28 cellular contexts compared by ENCODE assay signal in the genomic region with DNA sequence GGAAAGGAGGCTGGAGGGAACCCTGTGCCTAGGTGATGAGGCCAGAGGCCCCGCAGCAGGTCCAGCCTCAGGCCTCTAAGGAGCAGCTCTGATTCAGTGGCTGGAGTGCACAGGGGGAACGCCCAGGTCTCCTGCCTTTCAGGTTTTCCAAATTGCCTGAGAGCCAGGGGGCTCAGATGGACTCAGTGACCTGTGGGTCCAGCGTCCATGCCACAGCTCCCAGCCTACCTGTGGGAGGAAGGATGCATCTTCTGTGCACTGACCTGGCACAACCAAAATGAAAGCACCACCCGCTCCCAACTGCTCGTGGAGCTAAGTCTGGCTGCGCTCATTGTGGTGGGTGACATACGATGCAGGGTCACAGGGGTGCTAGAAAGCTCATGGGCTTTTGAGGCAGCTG.
DNase-seq lines count a peak whose midpoint lies in the region; ATAC-seq, FAIRE-seq and TF ChIP-seq lines count a peak whose summit lies in the region.
"Had no signal": no experiment of that assay in that cellular context is flagged by ENCODE, and none has a peak within 500 bp of the region (broad histone marks: within the 10 kb centered on the region; RNA-seq: fewer than 3 reads in every experiment).

No MANE protein-coding gene starts in this region.

- no peak overlapping the region for H3K4me3 Mint-ChIP-seq in MCF 10A (ENCODE audit: unreplicated experiment)
- H3K4me3 Mint-ChIP-seq: CD14-positive monocyte; CD4-positive, alpha-beta T cell; CD8-positive, alpha-beta memory T cell; HFFc6 had no signal

- intact Hi-C loops in mammary epithelial cell (cut with micrococcal nuclease): no loop called here
- intact Hi-C loops in MCF 10A (cut with micrococcal nuclease): no loop called here
- intact Hi-C loops in tibial artery (cut with DNase I; ENCODE audit: low total_unique reads): no loop called here
- intact Hi-C loops in transverse colon (cut with DNase I; ENCODE audit: low total_unique reads): no loop called here

- H3K27ac Mint-ChIP-seq in MCF 10A (ENCODE audit: low read depth, unreplicated experiment): no peak overlapping the region
- H3K27ac Mint-ChIP-seq: CD14-positive monocyte; CD4-positive, alpha-beta T cell; CD8-positive, alpha-beta memory T cell; HFFc6 had no signal

- no peak overlapping the region for H2BK5ac ChIP-seq in neuronal stem cell (ENCODE audit: low read length)

- H3K79me2 ChIP-seq in mammary epithelial cell (ENCODE audit: insufficient read depth, low read length) (no peaks in the 10 kb centered on the region), keratinocyte (ENCODE audit: control insufficient read depth, insufficient read depth, low read length) (no peaks in the 10 kb centered on the region)

- POLR2A ChIA-PET in MCF 10A (lab: Yijun Ruan, JAX): no interaction called here

- H2BK120ac ChIP-seq in neuronal stem cell (ENCODE audit: low read depth, low read length): no peak overlapping the region

- no TSS peak for BruUV-seq in mammary epithelial cell (replicated peaks; lab: Mats Ljungman, UMichigan)
- BruUV-seq in MCF 10A (replicated peaks; lab: Mats Ljungman, UMichigan): no TSS peak

- H4K20me1 ChIP-seq in mammary epithelial cell (ENCODE audit: insufficient read depth, low read length) (no peaks in the 10 kb centered on the region), keratinocyte (ENCODE audit: control insufficient read depth, extremely low read depth, insufficient read depth, low read length) (no peaks in the 10 kb centered on the region)
- H4K20me1 ChIP-seq: BLaER1 treated with 17β-estradiol and CSF1 and Interleukin-3, amounts not matched to agents 10 nM and 100 nM had no signal

- no peak overlapping the region for H3K18ac ChIP-seq in neuronal stem cell (ENCODE audit: low read length)

- no peak overlapping the region for H3K4ac ChIP-seq in neuronal stem cell (ENCODE audit: low read length)

- no peaks in the 10 kb centered on the region for H3K36me3 Mint-ChIP-seq in MCF 10A (ENCODE audit: insufficient read depth, unreplicated experiment)
- H3K36me3 Mint-ChIP-seq: CD14-positive monocyte had no signal

- WGBS in mammary epithelial cell (ENCODE audit: low coverage, missing lambda C conversion rate): 94% methylated on average over 7 of the region's 7 CpGs
- WGBS in neuronal stem cell (ENCODE audit: extremely low coverage in 2 of 2, insufficient read length in 2 of 2, insufficient replicate concordance in 1 of 2), 2 donors: no CpG with 5 or more reads among the region's 7 CpGs
- 75% methylated on average over 7 of the region's 7 CpGs; no CpG with 5 or more reads in 1 of the 2 donors for WGBS in transverse colon (ENCODE audit: low coverage in 1 of 2), 2 donors

- TF ChIP-seq POLR2A in transverse colon (IDR thresholded peaks at IDR 0.05): no peak

- H3K4me1 Mint-ChIP-seq in MCF 10A (ENCODE audit: insufficient read depth, unreplicated experiment): no peaks in the 10 kb centered on the region
- H3K4me1 Mint-ChIP-seq: CD14-positive monocyte; CD8-positive, alpha-beta memory T cell had no signal

- peak overlapping the region; percentile 75 for H4K91ac ChIP-seq in neuronal stem cell (ENCODE audit: low read depth, low read length, poor library complexity)

- DNase-seq in mammary epithelial cell (no peak), MCF 10A (ENCODE audit: unreplicated experiment) (no peak), keratinocyte (ENCODE audit: low read depth, low spot score) (no peak), neuronal stem cell (ENCODE audit: low spot score) (no peak), tibial artery (peak; percentile 11 to 47), transverse colon (no peak)
- DNase-seq: 8988T; ACHN; AML-193; BE2C; CD4-positive, alpha-beta T cell; CD8-positive, alpha-beta memory T cell; DMS 273 treated with DMSO at 0.1 percent for 48 hours; DMS79; EL; GDM1; GOT3; HFFc6 had no signal

- H3K36me3 ChIP-seq in mammary epithelial cell (ENCODE audit: insufficient read depth, low read length) (no peaks in the 10 kb centered on the region), keratinocyte (ENCODE audit: control insufficient read depth in 2 of 2, extremely low read depth in 1 of 2, insufficient read depth in 2 of 2, low read length in 2 of 2) (no peaks in the 10 kb centered on the region), neuronal stem cell (replicated peaks in 1 of 2; ENCODE audit: control insufficient read depth in 2 of 2, insufficient read depth in 2 of 2, low read length in 2 of 2) (peaks cover 11 to 68% of the 10 kb centered on the region in 2 donors), tibial artery (no peaks in the 10 kb centered on the region), transverse colon (no peaks in the 10 kb centered on the region)
- H3K36me3 ChIP-seq: BE2C; BLaER1 treated with 17β-estradiol and CSF1 and Interleukin-3, amounts not matched to agents 10 nM and 100 nM; HAP-1 had no signal

- H3K9ac ChIP-seq in mammary epithelial cell (ENCODE audit: insufficient read depth, low read length) (no peak overlapping the region), keratinocyte (ENCODE audit: control insufficient read depth, extremely low read depth, insufficient read depth, low read length) (no peak overlapping the region), neuronal stem cell (ENCODE audit: low read depth, low read length, poor library complexity) (no peak overlapping the region)
- H3K9ac ChIP-seq: BLaER1 treated with 17β-estradiol and CSF1 and Interleukin-3, amounts not matched to agents 10 nM and 100 nM had no signal

- CTCF ChIA-PET in mammary epithelial cell (lab: Charles Lee; ENCODE audit: low non-redundant PET) (no interaction called here), MCF 10A (lab: Yijun Ruan, JAX) (interaction anchor here (0.6 to 3.5 kb wide), 11 partner anchors 8 to 1114 kb away, joined by 3 to 29 read pairs (median 5); no protein-coding TSS in a partner anchor)

- H2BK12ac ChIP-seq in neuronal stem cell (ENCODE audit: low read length): no peak overlapping the region

- in situ Hi-C loops in mammary epithelial cell (cut with MboI; ENCODE audit: low sequenced_read_pairs in 2 of 2) (loop anchor here in 1 of 2 donors (25.0 kb wide), 2 partner anchors 251 to 451 kb away; partner anchors contain the start of genes CCDC15 and PKNOX2), transverse colon (cut with MboI; ENCODE audit: low pct_ligation_motif_present in 1 of 4, low pct_unique_long_range_greater_than_20kb in 1 of 4, low sequenced_read_pairs in 3 of 4) (loop anchor here in 1 of 4 donors (25.0 kb wide), 1 partner anchor 451 kb away; the partner anchor contains the start of gene CCDC15)

- H3K14ac ChIP-seq in neuronal stem cell (ENCODE audit: low read length): no peak overlapping the region

- no peaks in the 10 kb centered on the region for H3K9me3 Mint-ChIP-seq in MCF 10A (ENCODE audit: unreplicated experiment)
- H3K9me3 Mint-ChIP-seq: CD4-positive, alpha-beta T cell; CD8-positive, alpha-beta memory T cell; HFFc6 had no signal

- no peak overlapping the region for H2BK15ac ChIP-seq in neuronal stem cell (ENCODE audit: low read length)

- H3K4me3 ChIP-seq in mammary epithelial cell (replicated peaks in 1 of 3; ENCODE audit: insufficient read depth in 1 of 3, low read depth in 2 of 3, low read length in 3 of 3) (no peak overlapping the region), keratinocyte (ENCODE audit: control insufficient read depth in 2 of 3, extremely low read depth in 1 of 3, insufficient read depth in 2 of 3, low read depth in 1 of 3, low read length in 3 of 3) (no peak overlapping the region), neuronal stem cell (ENCODE audit: low read length in 2 of 2) (no peak overlapping the region), tibial artery (no peak overlapping the region), transverse colon (no peak overlapping the region)
- H3K4me3 ChIP-seq: A549; BLaER1 treated with 17β-estradiol and CSF1 and Interleukin-3, amounts not matched to agents 10 nM and 100 nM; GM12878; HAP-1 had no signal

- H2AFZ ChIP-seq in mammary epithelial cell (ENCODE audit: low read depth, low read length) (peak overlapping the region; percentile 82), keratinocyte (ENCODE audit: control insufficient read depth, low read length) (no peak overlapping the region), neuronal stem cell (ENCODE audit: low read length) (no peak overlapping the region)

- no peak overlapping the region for H3K27ac ChIP-seq in mammary epithelial cell (ENCODE audit: insufficient read depth, low read depth, low read length)
- H3K27ac ChIP-seq in keratinocyte (ENCODE audit: control insufficient read depth, insufficient read depth, low read length): no peak overlapping the region
- no peak overlapping the region for H3K27ac ChIP-seq in neuronal stem cell (replicated peaks; ENCODE audit: low read length)
- no peak overlapping the region for H3K27ac ChIP-seq in tibial artery
- H3K27ac ChIP-seq in transverse colon: no peak overlapping the region
- H3K27ac ChIP-seq: A549; BLaER1 treated with 17β-estradiol and CSF1 and Interleukin-3, amounts not matched to agents 10 nM and 100 nM had no signal

- H3K4me2 ChIP-seq in mammary epithelial cell (ENCODE audit: insufficient read depth, low read depth, low read length) (no peak overlapping the region), keratinocyte (ENCODE audit: control insufficient read depth, extremely low read depth, insufficient read depth, low read depth, low read length) (peak overlapping the region; percentile 43), neuronal stem cell (ENCODE audit: insufficient read depth, low read length, poor library complexity, severe bottlenecking) (no peak overlapping the region)
- H3K4me2 ChIP-seq: A549; BLaER1 treated with 17β-estradiol and CSF1 and Interleukin-3, amounts not matched to agents 10 nM and 100 nM had no signal

- H3K4me1 ChIP-seq in mammary epithelial cell (ENCODE audit: insufficient read depth, low read length) (peaks cover 35% of the 10 kb centered on the region), keratinocyte (ENCODE audit: control insufficient read depth, extremely low read depth, insufficient read depth, low read length) (peaks cover 36% of the 10 kb centered on the region), neuronal stem cell (ENCODE audit: control insufficient read depth in 2 of 2, insufficient read depth in 1 of 2, low read depth in 1 of 2, low read length in 2 of 2) (peaks cover 4 to 24% of the 10 kb centered on the region in 2 donors), tibial artery (no peaks in the 10 kb centered on the region), transverse colon (no peaks in the 10 kb centered on the region)
- H3K4me1 ChIP-seq: A549, BE2C had no signal

- H3K79me1 ChIP-seq in neuronal stem cell (ENCODE audit: low read depth, low read length): no peaks in the 10 kb centered on the region

- peaks cover 31% of the 10 kb centered on the region for H3K27me3 Mint-ChIP-seq in MCF 10A (ENCODE audit: insufficient read depth, unreplicated experiment)

- TF ChIP-seq EP300 in transverse colon (IDR thresholded peaks at IDR 0.05; ENCODE audit: low read depth): no peak

- no peaks in the 10 kb centered on the region for H3K9me1 ChIP-seq in keratinocyte (ENCODE audit: control insufficient read depth, extremely low read depth, insufficient read depth, low read length)

- FAIRE-seq in keratinocyte (lab: Jason Lieb, UNC): no peak
- FAIRE-seq: A549, D721Med, GM12878, GM18507, H54 had no signal

- ATAC-seq in HG02763 (IDR thresholded peaks at IDR 0.05; ENCODE audit: unreplicated experiment) (no peak), GM19397 (IDR thresholded peaks at IDR 0.05; ENCODE audit: unreplicated experiment) (no peak)
- ATAC-seq: A549, GM12878 had no signal

- H4K8ac ChIP-seq in neuronal stem cell (ENCODE audit: low read depth, low read length): no peak overlapping the region

- H3K23ac ChIP-seq in neuronal stem cell (ENCODE audit: low read depth, low read length, poor library complexity): no peak overlapping the region

- H3K9me3 ChIP-seq in mammary epithelial cell (replicated peaks; ENCODE audit: insufficient read depth, low read length) (no peaks in the 10 kb centered on the region), keratinocyte (ENCODE audit: control insufficient read depth, low read depth, low read length) (no peaks in the 10 kb centered on the region), neuronal stem cell (replicated peaks in 1 of 2; ENCODE audit: control insufficient read depth in 2 of 2, insufficient read depth in 1 of 2, low read depth in 1 of 2, low read length in 2 of 2) (peaks cover 0 to 6% of the 10 kb centered on the region in 2 donors), tibial artery (no peaks in the 10 kb centered on the region), transverse colon (no peaks in the 10 kb centered on the region)
- H3K9me3 ChIP-seq: A549; BE2C; BLaER1 treated with 17β-estradiol and CSF1 and Interleukin-3, amounts not matched to agents 10 nM and 100 nM; HAP-1 had no signal

- no peak overlapping the region for H2AK5ac ChIP-seq in neuronal stem cell (ENCODE audit: low read depth, low read length)

- H3K27me3 ChIP-seq in mammary epithelial cell (ENCODE audit: insufficient read depth, low read length): no peaks in the 10 kb centered on the region
- no peaks in the 10 kb centered on the region for H3K27me3 ChIP-seq in keratinocyte (ENCODE audit: control insufficient read depth, extremely low read depth, insufficient read depth, low read length)
- H3K27me3 ChIP-seq in neuronal stem cell (ENCODE audit: control insufficient read depth in 3 of 3, insufficient read depth in 3 of 3, low read depth in 1 of 3, low read length in 3 of 3): no peaks in the 10 kb centered on the region
- H3K27me3 ChIP-seq in tibial artery: peaks cover 0 to under 1% of the 10 kb centered on the region in 2 donors
- H3K27me3 ChIP-seq in transverse colon: no peaks in the 10 kb centered on the region
- H3K27me3 ChIP-seq: BLaER1 treated with 17β-estradiol and CSF1 and Interleukin-3, amounts not matched to agents 10 nM and 100 nM had no signal

- dilution Hi-C loops in mammary epithelial cell (cut with HindIII; ENCODE audit: low sequenced_read_pairs): no loop called here
- dilution Hi-C loops in keratinocyte (cut with MboI; ENCODE audit: extremely low pct_ligation_motif_present, low sequenced_read_pairs): no loop called here

- TF ChIP-seq CTCF in mammary epithelial cell (conservative IDR thresholded peaks at IDR 0.05 in 1 of 2, IDR thresholded peaks at IDR 0.05 in 1 of 2; ENCODE audit: extremely low read depth in 1 of 2, insufficient read depth in 1 of 2, low read depth in 1 of 2, low read length in 2 of 2) (no peak), MCF 10A (IDR thresholded peaks at IDR 0.05; ENCODE audit: unreplicated experiment) (no peak), keratinocyte (optimal IDR thresholded peaks at IDR 0.05 in 1 of 3, IDR thresholded peaks at IDR 0.05 in 1 of 3, conservative IDR thresholded peaks at IDR 0.05 in 1 of 3; ENCODE audit: extremely low read depth in 1 of 3, insufficient read depth in 2 of 3, low read length in 3 of 3) (no peak), tibial artery (IDR thresholded peaks at IDR 0.05) (no peak), transverse colon (IDR thresholded peaks at IDR 0.05) (no peak)

Comparison
In these comparisons a context has a peak if more than half of its experiments do, and no peak if none do; other contexts are left out.
1. DNase-seq: peak in tibial artery (2 of 2); none in mammary epithelial cell (single experiment), MCF 10A (single experiment), keratinocyte (single experiment), neuronal stem cell (single experiment) and transverse colon (single experiment).